In the genomic region with DNA sequence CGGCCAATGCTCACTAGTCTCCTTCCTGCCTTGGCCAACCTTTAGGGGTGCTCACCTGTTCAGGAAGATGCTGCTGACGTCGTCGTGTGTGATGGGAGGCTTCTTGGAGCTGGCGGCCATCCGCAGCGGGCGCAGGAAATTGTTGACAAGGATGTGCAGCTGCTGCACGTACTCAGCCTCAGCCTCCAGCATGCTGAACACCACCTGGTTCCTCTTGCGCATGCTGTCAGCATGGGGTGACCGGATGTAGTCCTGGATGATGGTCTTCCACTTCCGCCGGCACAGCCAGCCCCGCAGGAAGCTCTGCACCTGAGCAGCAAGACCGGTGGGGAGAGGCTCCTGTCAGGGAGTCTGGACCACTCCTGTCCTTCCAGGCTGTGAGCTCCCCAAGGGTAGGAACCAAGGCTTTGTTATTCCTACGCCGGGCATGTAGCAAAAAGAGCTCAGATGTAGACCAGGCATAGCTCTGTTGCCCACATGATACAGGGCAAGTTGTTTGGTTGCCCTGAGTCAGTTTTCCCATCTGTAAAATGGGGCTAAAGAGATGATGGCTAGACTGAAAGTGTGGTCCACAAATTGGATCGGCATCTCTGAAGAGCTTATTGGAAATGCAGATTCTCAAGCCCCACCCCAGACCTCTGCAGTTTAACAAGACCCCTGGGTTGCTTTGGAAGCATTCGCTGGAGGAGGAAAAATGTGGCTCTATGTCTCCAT, we compare ENCODE assay signal across 18 cellular contexts. TPM values are rescaled to one million over a fixed set of nuclear protein-coding genes. Genes with fewer than 3 reads are reported as not detected.
DNase-seq lines count a peak whose midpoint lies in the region; ATAC-seq, FAIRE-seq and TF ChIP-seq lines count a peak whose summit lies in the region.
"Had no signal": no experiment of that assay in that cellular context is flagged by ENCODE, and none has a peak within 500 bp of the region (broad histone marks: within the 10 kb centered on the region; RNA-seq: fewer than 3 reads in every experiment).

No MANE protein-coding gene starts in this region.

- intact Hi-C loops in IMR-90 (cut with micrococcal nuclease) (no loop called here), upper lobe of right lung (cut with DNase I) (no loop called here)

- H2AK5ac ChIP-seq in IMR-90 (ENCODE audit: low read depth, low read length) (no peak overlapping the region), H1 (ENCODE audit: low read depth, low read length) (no peak overlapping the region)

- no peak for TF ChIP-seq EP300 in H1 (IDR thresholded peaks at IDR 0.05; ENCODE audit: borderline replicate concordance in 1 of 2, low read depth in 2 of 2, low read length in 2 of 2)

- no peak overlapping the region for H2AK9ac ChIP-seq in IMR-90 (replicated peaks; ENCODE audit: low read depth, low read length, poor library complexity)

- H3K4me1 ChIP-seq in IMR-90 (ENCODE audit: control insufficient read depth, insufficient read depth, low read length) (no peaks in the 10 kb centered on the region), H1 (replicated peaks in 1 of 4; ENCODE audit: control insufficient read depth in 3 of 4, insufficient read depth in 4 of 4, low read length in 3 of 4) (no peaks in the 10 kb centered on the region; a peak in 1 of 7 replicates), upper lobe of right lung (no peaks in the 10 kb centered on the region)

- H4K5ac ChIP-seq in IMR-90 (ENCODE audit: low read depth, low read length): no peak overlapping the region
- H4K5ac ChIP-seq in H1 (ENCODE audit: insufficient read length, low read depth, low read length): no peak overlapping the region

- dilution Hi-C loops in IMR-90 (cut with HindIII; ENCODE audit: low sequenced_read_pairs, unreplicated experiment): no loop called here

- H3K4me2 ChIP-seq in IMR-90 (ENCODE audit: low read depth, low read length): no peak overlapping the region
- no peak overlapping the region for H3K4me2 ChIP-seq in H1 (ENCODE audit: insufficient read depth in 1 of 2, low read depth in 2 of 2, low read length in 2 of 2)

- H3K18ac ChIP-seq in IMR-90 (ENCODE audit: low read depth, low read length) (no peak overlapping the region), H1 (ENCODE audit: extremely low read depth, low read length) (no peak overlapping the region)

- H3K23me2 ChIP-seq in H1 (ENCODE audit: low read depth, low read length): no peaks in the 10 kb centered on the region

- H3K36me3 ChIP-seq in IMR-90 (ENCODE audit: control insufficient read depth, insufficient read depth, low read length): no peaks in the 10 kb centered on the region
- H3K36me3 ChIP-seq in H1 (ENCODE audit: control insufficient read depth in 2 of 4, insufficient read depth in 4 of 4, low read length in 3 of 4): no peaks in the 10 kb centered on the region
- H3K36me3 ChIP-seq in upper lobe of right lung: no peaks in the 10 kb centered on the region
- H3K36me3 ChIP-seq: BLaER1 had no signal

- no peak overlapping the region for H2BK15ac ChIP-seq in IMR-90 (ENCODE audit: low read depth, low read length)
- H2BK15ac ChIP-seq in H1 (ENCODE audit: low read length): no peak overlapping the region

- DNase-seq in NCI-H146 (lab: John Stamatoyannopoulos, UW) (peak; percentile 17), NCI-H146 treated with DMSO at 0.1 percent for 48 hours (lab: John Stamatoyannopoulos, UW; ENCODE audit: unreplicated experiment) (no peak), IMR-90 (no peak), H1 (ENCODE audit: low read depth in 1 of 2, low spot score in 2 of 2) (no peak), upper lobe of right lung (peak; percentile 47)
- DNase-seq in stimulated activated CD4-positive, alpha-beta T cell treated with anti-CD3 and anti-CD28 coated beads, Interleukin-4, amount 100 ng/mL, for 24 hours: no peak
- no peak for DNase-seq in activated CD4-positive, alpha-beta T cell treated with anti-CD3 and anti-CD28 coated beads, Interleukin-2, amount 50 U/mL, for 1 hour
- DNase-seq: 8988T; CD4-positive, alpha-beta memory T cell; DMS153; DND-41; EL; GOT3; H9 had no signal

- 75% methylated on average over 13 of the region's 19 CpGs; no CpG with 5 or more reads in 1 of the 2 experiments for WGBS in IMR-90 (ENCODE audit: extremely low coverage in 2 of 2, insufficient read length in 1 of 2), 2 experiments
- 90% methylated on average over 9 of the region's 19 CpGs; no CpG with 5 or more reads in 1 of the 2 experiments for WGBS in H1 (ENCODE audit: extremely low coverage in 1 of 2, insufficient coverage in 1 of 2, insufficient read length in 1 of 2, insufficient replicate concordance in 2 of 2, low coverage in 1 of 2, low lambda C conversion rate in 2 of 2, missing lambda C conversion rate in 1 of 2), 2 experiments

- ATAC-seq in IMR-90 (ENCODE audit: low read depth) (no peak), upper lobe of right lung (no peak)
- ATAC-seq: GM12878 had no signal

- no peak overlapping the region for H2BK12ac ChIP-seq in H1 (ENCODE audit: low read depth, low read length)

- TF ChIP-seq CTCF in IMR-90 (conservative IDR thresholded peaks at IDR 0.05; ENCODE audit: low read depth, low read length): no peak
- no peak for TF ChIP-seq CTCF in H1 (IDR thresholded peaks at IDR 0.05; ENCODE audit: control extremely low read depth in 1 of 3, insufficient read depth in 1 of 3, low read depth in 1 of 3, low read length in 3 of 3)
- no peak for TF ChIP-seq CTCF in upper lobe of right lung (IDR thresholded peaks at IDR 0.05)

- H3K23ac ChIP-seq in IMR-90 (ENCODE audit: low read depth, low read length): no peak overlapping the region
- H3K23ac ChIP-seq in H1 (ENCODE audit: insufficient read length): no peak overlapping the region

- H3K56ac ChIP-seq in IMR-90 (ENCODE audit: extremely low read depth, insufficient read depth, low read length): no peak overlapping the region
- H3K56ac ChIP-seq in H1 (replicated peaks; ENCODE audit: insufficient read length, low read depth, low read length): no peak overlapping the region

- no peaks in the 10 kb centered on the region for H3K79me1 ChIP-seq in IMR-90 (ENCODE audit: low read depth in 1 of 2, low read length in 2 of 2)
- no peaks in the 10 kb centered on the region for H3K79me1 ChIP-seq in H1 (ENCODE audit: low read depth, low read length)

- H2BK120ac ChIP-seq in IMR-90 (ENCODE audit: low read depth, low read length) (no peak overlapping the region), H1 (replicated peaks; ENCODE audit: low read depth, low read length) (no peak overlapping the region)

- H4K91ac ChIP-seq in IMR-90 (ENCODE audit: insufficient read depth, low read depth, low read length) (no peak overlapping the region), H1 (replicated peaks; ENCODE audit: insufficient read length, low read length) (no peak overlapping the region)

- no peaks in the 10 kb centered on the region for H4K20me1 ChIP-seq in IMR-90 (ENCODE audit: insufficient read depth, low read length)
- H4K20me1 ChIP-seq in H1 (replicated peaks in 1 of 2; ENCODE audit: control insufficient read depth in 1 of 2, insufficient read depth in 2 of 2, low read length in 2 of 2): no peaks in the 10 kb centered on the region
- H4K20me1 ChIP-seq: BLaER1 had no signal

- no peak for TF ChIP-seq RAD21 in IMR-90 (IDR thresholded peaks at IDR 0.05; ENCODE audit: low read length)
- TF ChIP-seq RAD21 in H1 (IDR thresholded peaks at IDR 0.05 in 1 of 2, conservative IDR thresholded peaks at IDR 0.05 in 1 of 2; ENCODE audit: low read depth in 2 of 2, low read length in 2 of 2): no peak

- H3K79me2 ChIP-seq in H1 (ENCODE audit: control insufficient read depth in 1 of 2, insufficient read depth in 2 of 2, low read length in 2 of 2): no peaks in the 10 kb centered on the region

- H4K8ac ChIP-seq in IMR-90 (ENCODE audit: low read depth in 2 of 2, low read length in 2 of 2) (no peak overlapping the region), H1 (ENCODE audit: extremely low read depth, insufficient read depth, low read length) (no peak overlapping the region)

- no peak overlapping the region for H3K27ac ChIP-seq in IMR-90 (ENCODE audit: insufficient read depth, low read length)
- H3K27ac ChIP-seq in H1 (ENCODE audit: low read depth, low read length): no peak overlapping the region
- H3K27ac ChIP-seq in upper lobe of right lung: no peak overlapping the region
- H3K27ac ChIP-seq: BLaER1 had no signal

- no peak overlapping the region for H3K14ac ChIP-seq in IMR-90 (replicated peaks; ENCODE audit: low read depth, low read length)
- H3K14ac ChIP-seq in H1 (ENCODE audit: insufficient read length): no peak overlapping the region

- H3K4ac ChIP-seq in IMR-90 (ENCODE audit: low read depth, low read length) (no peak overlapping the region), H1 (replicated peaks; ENCODE audit: insufficient read length, low read depth, low read length) (no peak overlapping the region)

- TF ChIP-seq POLR2A in IMR-90 (IDR thresholded peaks at IDR 0.05; ENCODE audit: low read depth, low read length) (no peak), H1 (IDR thresholded peaks at IDR 0.05; ENCODE audit: control extremely low read depth in 1 of 2, low read depth in 2 of 2, low read length in 2 of 2) (no peak)

- H2AFZ ChIP-seq in IMR-90 (replicated peaks; ENCODE audit: low read length, poor library complexity) (peak overlapping the region; percentile 53), H1 (ENCODE audit: low read length) (no peak overlapping the region)

- no peak for FAIRE-seq in H1 (lab: Jason Lieb, UNC)
- FAIRE-seq: GM12878, HTR-8/SVneo had no signal

- peaks cover 4% of the 10 kb centered on the region for H3K9me3 ChIP-seq in IMR-90 (ENCODE audit: control insufficient read depth, insufficient read depth, low read length)
- peaks cover 5 to 7% of the 10 kb centered on the region in 2 experiments; a peak in 3 of 4 replicates for H3K9me3 ChIP-seq in H1 (ENCODE audit: insufficient read depth in 2 of 2, low read depth in 1 of 2, low read length in 1 of 2)
- peaks cover 4% of the 10 kb centered on the region for H3K9me3 ChIP-seq in upper lobe of right lung

- in situ Hi-C loops in IMR-90 (cut with MboI; ENCODE audit: low sequenced_read_pairs): no loop called here

- H3K9me1 ChIP-seq in IMR-90 (ENCODE audit: insufficient read depth, low read length): no peaks in the 10 kb centered on the region

- H3K27me3 ChIP-seq in IMR-90 (ENCODE audit: control insufficient read depth, insufficient read depth, low read length): peaks cover 8% of the 10 kb centered on the region
- H3K27me3 ChIP-seq in H1 (replicated peaks in 1 of 4; ENCODE audit: control insufficient read depth in 3 of 4, extremely low read depth in 1 of 4, insufficient read depth in 3 of 4, low read length in 3 of 4): peaks cover 0 to 3% (median 0%) of the 10 kb centered on the region in 4 experiments; a peak in 2 of 7 replicates
- H3K27me3 ChIP-seq in upper lobe of right lung: no peaks in the 10 kb centered on the region
- H3K27me3 ChIP-seq: BLaER1 had no signal

- no peak overlapping the region for H3K4me3 ChIP-seq in IMR-90 (ENCODE audit: insufficient read depth, low read depth, low read length)
- no peak overlapping the region for H3K4me3 ChIP-seq in H1 (ENCODE audit: extremely low read depth in 1 of 4, insufficient read depth in 2 of 4, low read depth in 3 of 4, low read length in 4 of 4)
- H3K4me3 ChIP-seq in upper lobe of right lung: no peak overlapping the region
- H3K4me3 ChIP-seq: BLaER1, GM12878 had no signal

- no TSS peak for BruUV-seq in IMR-90 (replicated peaks; lab: Mats Ljungman, UMichigan)

- POLR2A ChIA-PET in IMR-90 (lab: Charles Lee; ENCODE audit: unreplicated experiment): no interaction called here
- POLR2A ChIA-PET in H1 (lab: Charles Lee; ENCODE audit: partially characterized antibody): no interaction called here

- no peak overlapping the region for H3K9ac ChIP-seq in IMR-90 (ENCODE audit: low read depth, low read length)
- H3K9ac ChIP-seq in H1 (replicated peaks in 1 of 4; ENCODE audit: extremely low read depth in 1 of 4, low read depth in 3 of 4, low read length in 3 of 4): no peak overlapping the region
- H3K9ac ChIP-seq: BLaER1 had no signal

- CTCF ChIA-PET in IMR-90 (lab: Yijun Ruan, JAX) (no interaction called here), H1 (lab: Charles Lee; ENCODE audit: partially characterized antibody) (interaction anchor here (0.7 to 22.1 kb wide), 12 partner anchors 10 to 158 kb away, joined by 3 to 236 read pairs (median 4); no protein-coding TSS in a partner anchor)

- H2BK5ac ChIP-seq in IMR-90 (ENCODE audit: low read depth, low read length, poor library complexity, severe bottlenecking): no peak overlapping the region
- no peak overlapping the region for H2BK5ac ChIP-seq in H1 (ENCODE audit: low read depth, low read length)

- H2BK20ac ChIP-seq in IMR-90 (ENCODE audit: low read depth, low read length): no peak overlapping the region
- H2BK20ac ChIP-seq in H1 (ENCODE audit: low read length): no peak overlapping the region

RNA-seq across cellular contexts. Expression of gene RASGRF1, which starts 43.7 kb away (rescaled TPM):
- total RNA-seq in IMR-90 (2012; rRNA removed) (under 0.01 TPM in 2 replicates), upper lobe of right lung (105 TPM)
- polyA plus RNA-seq in IMR-90 (2012; rRNA removed) (0.06 and 0.15 TPM in 2 replicates), H1 (2011; rRNA removed) (0.42 and 0.61 TPM in 2 replicates)
- polyA plus RNA-seq in IMR-90 (2012; cell fraction: cytosol; rRNA removed): 0.08 and 0.41 TPM in 2 replicates
- polyA plus RNA-seq in IMR-90 (2012; cell fraction: nucleus; rRNA removed; ENCODE audit: low replicate concordance): 0.05 and 0.60 TPM in 2 replicates
- total RNA-seq in H1 (2021; fragmentation: NEBNext Ultra II Directional; extraction: Animal tissue kit (Norgen Biotek cat#: 25700)): 0.34 and 0.67 TPM in 2 replicates
- polyA plus RNA-seq in H1 (2011; cell fraction: cytosol; rRNA removed): 0.40 TPM
- polyA plus RNA-seq in H1 (2011; cell fraction: nucleus; rRNA removed): 1.1 TPM
- polyA plus RNA-seq in H1 (2012, experiment 1 of 2): 0.46 to 1.0 TPM (median 0.54 TPM) in 4 replicates
- polyA plus RNA-seq in H1 (2012, experiment 2 of 2): 0.10 TPM
- 0.12 TPM for polyA plus RNA-seq in H1 (2013, experiment 1 of 2)
- 0.11 TPM for polyA plus RNA-seq in H1 (2013, experiment 2 of 2)
- 1.1 and 1.2 TPM in 2 replicates for polyA minus RNA-seq in H1 (2011; rRNA and poly(A)+ RNA removed)
- 1.0 TPM for polyA minus RNA-seq in H1 (2011; cell fraction: cytosol; rRNA and poly(A)+ RNA removed)
- 2.0 TPM for polyA minus RNA-seq in H1 (2011; cell fraction: nucleus; rRNA and poly(A)+ RNA removed)
- total RNA-seq: CD4-positive, alpha-beta memory T cell had no signal
- polyA plus RNA-seq: CD14-positive monocyte; CD4-positive, alpha-beta memory T cell had no signal

Comparison
In these comparisons a context has a peak if more than half of its experiments do, and no peak if none do; other contexts are left out.
1. DNase-seq: peak in NCI-H146 (single experiment) and upper lobe of right lung (single experiment); none in NCI-H146 treated with DMSO at 0.1 percent for 48 hours (single experiment), IMR-90 (single experiment), H1 (0 of 2), stimulated activated CD4-positive, alpha-beta T cell treated with anti-CD3 and anti-CD28 coated beads, Interleukin-4, amount 100 ng/mL, for 24 hours (single experiment) and activated CD4-positive, alpha-beta T cell treated with anti-CD3 and anti-CD28 coated beads, Interleukin-2, amount 50 U/mL, for 1 hour (single experiment).
2. RNA of gene RASGRF1, which starts 43.7 kb away (total RNA-seq): 105 TPM in upper lobe of right lung (single experiment); 0.34 to 0.67 TPM in H1 and under 0.01 TPM in IMR-90; every median in the first group is over 10 times any median in the second.